In genomic region chr11:29300441-29300840, GRCh38 we compare ENCODE assay signal across 14 cellular contexts.
DNase-seq lines count a peak whose midpoint lies in the region; TF ChIP-seq lines count a peak whose summit lies in the region.
"Had no signal": no experiment of that assay in that cellular context is flagged by ENCODE, and none has a peak within 500 bp of the region (broad histone marks: within the 10 kb centered on the region; RNA-seq: fewer than 3 reads in every experiment).

No MANE protein-coding gene starts in this region.

- no peak overlapping the region for H3K27ac Mint-ChIP-seq in immature natural killer cell
- no peak overlapping the region for H3K27ac Mint-ChIP-seq in CD8-positive, alpha-beta memory T cell
- H3K27ac Mint-ChIP-seq: activated naive CD4-positive, alpha-beta T cell treated with anti-CD3 and anti-CD28 coated beads, Interleukin-2, amount 50 U/mL, for 24 hours; T-helper 17 cell had no signal

- TF ChIP-seq CTCF in cardiac fibroblast (IDR thresholded peaks at IDR 0.05; ENCODE audit: low read depth, low read length) = no peak

- POLR2A ChIA-PET in CD8-positive, alpha-beta memory T cell (lab: Charles Lee) = no interaction called here

- no peaks in the 10 kb centered on the region for H3K4me1 Mint-ChIP-seq in immature natural killer cell
- H3K4me1 Mint-ChIP-seq in CD8-positive, alpha-beta memory T cell = no peaks in the 10 kb centered on the region
- H3K4me1 Mint-ChIP-seq: activated naive CD4-positive, alpha-beta T cell treated with anti-CD3 and anti-CD28 coated beads, Interleukin-2, amount 50 U/mL, for 24 hours; T-helper 17 cell had no signal

- H3K4me3 ChIP-seq in cardiac fibroblast (replicated peaks in 1 of 2; ENCODE audit: low read depth in 2 of 2, low read length in 2 of 2) = no peak overlapping the region
- no peak overlapping the region for H3K4me3 ChIP-seq in CD8-positive, alpha-beta memory T cell (ENCODE audit: low read length)

- H3K27me3 Mint-ChIP-seq in immature natural killer cell (ENCODE audit: low read depth in 3 of 3) = no peaks in the 10 kb centered on the region
- no peaks in the 10 kb centered on the region for H3K27me3 Mint-ChIP-seq in CD8-positive, alpha-beta memory T cell
- H3K27me3 Mint-ChIP-seq: activated naive CD4-positive, alpha-beta T cell treated with anti-CD3 and anti-CD28 coated beads, Interleukin-2, amount 50 U/mL, for 24 hours; T-helper 17 cell had no signal

- no peak overlapping the region for H3K27ac ChIP-seq in CD8-positive, alpha-beta memory T cell (ENCODE audit: low read depth, low read length)

- DNase-seq in AG20443 (ENCODE audit: low spot score) (peak; percentile 37), LHCN-M2 (ENCODE audit: low read depth) (peak; percentile 82), cardiac fibroblast (ENCODE audit: low read depth in 2 of 2) (peak; percentile 51 to 95), kidney glomerular epithelial cell (lab: John Stamatoyannopoulos, UW) (peak; percentile 80), immature natural killer cell (no peak), HPDE6-E6E7 (ENCODE audit: extremely low spot score) (no peak)
- DNase-seq in CD8-positive, alpha-beta memory T cell = no peak
- DNase-seq in activated CD8-positive, alpha-beta memory T cell treated with anti-CD3 and anti-CD28 coated beads, Interleukin-2, amount 50 U/mL, for 4 hours = no peak
- DNase-seq: activated CD4-positive, alpha-beta T cell treated with anti-CD3 and anti-CD28 coated beads for 1 hour; NCI-H146; NCI-H69; occipital lobe; T-helper 17 cell had no signal

- H3K9me3 ChIP-seq in CD8-positive, alpha-beta memory T cell (ENCODE audit: low read length) = no peaks in the 10 kb centered on the region

- H3K4me1 ChIP-seq in CD8-positive, alpha-beta memory T cell (ENCODE audit: insufficient read depth, low read length) = no peaks in the 10 kb centered on the region

- H3K36me3 Mint-ChIP-seq in immature natural killer cell = no peaks in the 10 kb centered on the region
- no peaks in the 10 kb centered on the region for H3K36me3 Mint-ChIP-seq in CD8-positive, alpha-beta memory T cell
- H3K36me3 Mint-ChIP-seq: activated naive CD4-positive, alpha-beta T cell treated with anti-CD3 and anti-CD28 coated beads, Interleukin-2, amount 50 U/mL, for 24 hours had no signal

- no peaks in the 10 kb centered on the region for H3K27me3 ChIP-seq in CD8-positive, alpha-beta memory T cell (ENCODE audit: insufficient read depth, low read length, poor library complexity, severe bottlenecking)

- no peaks in the 10 kb centered on the region for H3K36me3 ChIP-seq in CD8-positive, alpha-beta memory T cell (ENCODE audit: insufficient read depth, low read length)

- CTCF ChIA-PET in CD8-positive, alpha-beta memory T cell (lab: Charles Lee) = no interaction called here

- no peak overlapping the region for H3K4me3 Mint-ChIP-seq in immature natural killer cell
- H3K4me3 Mint-ChIP-seq in CD8-positive, alpha-beta memory T cell = no peak overlapping the region
- H3K4me3 Mint-ChIP-seq: activated naive CD4-positive, alpha-beta T cell treated with anti-CD3 and anti-CD28 coated beads, Interleukin-2, amount 50 U/mL, for 24 hours; T-helper 17 cell had no signal

- peaks cover 3 to 45% (median 19%) of the 10 kb centered on the region in 6 donors for H3K9me3 Mint-ChIP-seq in immature natural killer cell
- peaks cover 7 to 27% (median 9%) of the 10 kb centered on the region in 5 donors for H3K9me3 Mint-ChIP-seq in CD8-positive, alpha-beta memory T cell

Comparison
In these comparisons a context has a peak if more than half of its experiments do, and no peak if none do; other contexts are left out.
1. DNase-seq: peak in AG20443 (single experiment), LHCN-M2 (single experiment), cardiac fibroblast (2 of 2) and kidney glomerular epithelial cell (single experiment); none in immature natural killer cell (0 of 3), CD8-positive, alpha-beta memory T cell (0 of 5), activated CD8-positive, alpha-beta memory T cell treated with anti-CD3 and anti-CD28 coated beads, Interleukin-2, amount 50 U/mL, for 4 hours (single experiment) and HPDE6-E6E7 (single experiment).